In the genomic region with DNA sequence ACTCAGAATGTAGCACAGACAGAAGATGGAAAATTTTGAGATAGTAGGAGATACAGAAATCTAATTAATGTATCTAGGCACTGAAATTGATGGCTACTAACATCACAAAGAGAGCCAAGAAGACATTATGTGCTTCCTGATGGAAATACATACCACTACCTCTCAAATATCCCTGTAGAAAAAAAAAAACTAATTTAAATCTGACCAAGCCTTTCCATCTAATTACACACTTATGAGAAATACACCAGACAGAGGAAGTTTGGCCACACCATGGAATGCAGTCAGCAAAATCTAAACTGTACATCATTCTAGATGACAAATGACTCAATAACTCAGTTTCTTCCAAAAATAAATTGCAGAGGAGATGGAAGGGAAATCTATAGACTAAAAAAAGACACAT, we compare ENCODE assay signal across 28 cellular contexts. TPM values are rescaled to one million over a fixed set of nuclear protein-coding genes. Genes with fewer than 3 reads are reported as not detected.
DNase-seq lines count a peak whose midpoint lies in the region; ATAC-seq and FAIRE-seq lines count a peak whose summit lies in the region.
"Had no signal": no experiment of that assay in that cellular context is flagged by ENCODE, and none has a peak within 500 bp of the region (broad histone marks: within the 10 kb centered on the region; RNA-seq: fewer than 3 reads in every experiment).

No MANE protein-coding gene starts in this region.

- no peak for DNase-seq in activated T-cell treated with anti-CD3 and anti-CD28 coated beads, Interleukin-2, amount 50 U/mL, for 24 hours
- DNase-seq in activated T-cell treated with anti-CD3 and anti-CD28 coated beads for 4 hours (no peak), M059J (ENCODE audit: low read depth) (peak; percentile 60), iris pigment epithelial cell (ENCODE audit: low read depth) (peak; percentile 37), GM19239 (ENCODE audit: insufficient read length, low spot score) (no peak), NOMO-1 treated with DMSO at 0.1 percent for 48 hours (lab: John Stamatoyannopoulos, UW; ENCODE audit: unreplicated experiment) (no peak)
- no peak for DNase-seq in activated naive CD8-positive, alpha-beta T cell treated with anti-CD3 and anti-CD28 coated beads, Interleukin-2, amount 50 U/mL, for 24 hours
- DNase-seq: activated CD4-positive, alpha-beta T cell treated with anti-CD3 and anti-CD28 coated beads for 48 hours; activated naive CD4-positive, alpha-beta T cell; activated T-cell treated with anti-CD3 and anti-CD28 coated beads, Interleukin-2, amount 50 U/mL, for 4 hours; amygdala; CD8-positive, alpha-beta memory T cell; DMS 273 treated with DMSO at 0.1 percent for 48 hours; immature natural killer cell; left colon; mammary epithelial cell; MM.1S; NCI-H2029 treated with DMSO at 0.1 percent for 48 hours; NCI-H2227 treated with DMSO at 0.1 percent for 48 hours; NCI-H526; nephron progenitor cell; PC-9; Right ventricle myocardium superior; stimulated activated CD4-positive, alpha-beta T cell treated with anti-CD3 and anti-CD28 coated beads, Interleukin-15, amount 100 ng/mL, for 24 hours; stimulated activated CD4-positive, alpha-beta T cell treated with anti-CD3 and anti-CD28 coated beads, Interleukin-4, amount 100 ng/mL, for 4 hours had no signal

- H3K36me3 Mint-ChIP-seq in activated T-cell treated with anti-CD3 and anti-CD28 coated beads, Interleukin-2, amount 50 U/mL, for 24 hours (ENCODE audit: low read depth) = peaks cover 54% of the 10 kb centered on the region
- peaks cover 27% of the 10 kb centered on the region for H3K36me3 Mint-ChIP-seq in activated naive CD8-positive, alpha-beta T cell treated with anti-CD3 and anti-CD28 coated beads, Interleukin-2, amount 50 U/mL, for 24 hours (ENCODE audit: low read depth)

- ATAC-seq in activated naive CD8-positive, alpha-beta T cell treated with anti-CD3 and anti-CD28 coated beads, Interleukin-2, amount 50 U/mL, for 24 hours = no peak
- no peak for ATAC-seq in GM19328 (IDR thresholded peaks at IDR 0.05; ENCODE audit: unreplicated experiment)
- ATAC-seq: activated T-cell treated with anti-CD3 and anti-CD28 coated beads, Interleukin-2, amount 50 U/mL, for 4 hours; left colon had no signal

- FAIRE-seq in GM19239 (lab: Jason Lieb, UNC) = no peak
- FAIRE-seq: A204.1, GM12892 had no signal

- peaks cover 46% of the 10 kb centered on the region for H3K4me1 Mint-ChIP-seq in activated T-cell treated with anti-CD3 and anti-CD28 coated beads, Interleukin-2, amount 50 U/mL, for 24 hours (ENCODE audit: low read depth)
- H3K4me1 Mint-ChIP-seq in activated naive CD8-positive, alpha-beta T cell treated with anti-CD3 and anti-CD28 coated beads, Interleukin-2, amount 50 U/mL, for 24 hours = peaks cover 44% of the 10 kb centered on the region

- H3K27ac Mint-ChIP-seq in activated T-cell treated with anti-CD3 and anti-CD28 coated beads, Interleukin-2, amount 50 U/mL, for 24 hours = peak overlapping the region; percentile 29
- peak overlapping the region; percentile 17 for H3K27ac Mint-ChIP-seq in activated naive CD8-positive, alpha-beta T cell treated with anti-CD3 and anti-CD28 coated beads, Interleukin-2, amount 50 U/mL, for 24 hours
- H3K27ac Mint-ChIP-seq: nephron progenitor cell had no signal

- no peaks in the 10 kb centered on the region for H3K27me3 Mint-ChIP-seq in activated T-cell treated with anti-CD3 and anti-CD28 coated beads, Interleukin-2, amount 50 U/mL, for 24 hours
- H3K27me3 Mint-ChIP-seq in activated naive CD8-positive, alpha-beta T cell treated with anti-CD3 and anti-CD28 coated beads, Interleukin-2, amount 50 U/mL, for 24 hours = no peaks in the 10 kb centered on the region

- no peaks in the 10 kb centered on the region for H3K9me3 Mint-ChIP-seq in activated T-cell treated with anti-CD3 and anti-CD28 coated beads, Interleukin-2, amount 50 U/mL, for 24 hours
- H3K9me3 Mint-ChIP-seq in activated naive CD8-positive, alpha-beta T cell treated with anti-CD3 and anti-CD28 coated beads, Interleukin-2, amount 50 U/mL, for 24 hours = no peaks in the 10 kb centered on the region
- H3K9me3 Mint-ChIP-seq: activated T-cell treated with anti-CD3 and anti-CD28 coated beads, Interleukin-2, amount 50 U/mL, for 4 hours; CD8-positive, alpha-beta memory T cell; immature natural killer cell had no signal

- H3K4me3 Mint-ChIP-seq in activated T-cell treated with anti-CD3 and anti-CD28 coated beads, Interleukin-2, amount 50 U/mL, for 24 hours = no peak overlapping the region
- H3K4me3 Mint-ChIP-seq in activated naive CD8-positive, alpha-beta T cell treated with anti-CD3 and anti-CD28 coated beads, Interleukin-2, amount 50 U/mL, for 24 hours = no peak overlapping the region
- H3K4me3 Mint-ChIP-seq: activated T-cell treated with anti-CD3 and anti-CD28 coated beads, Interleukin-2, amount 50 U/mL, for 4 hours; immature natural killer cell; nephron progenitor cell had no signal

RNA-seq across cellular contexts. Expression of a gene that starts 18.9 kb away (rescaled TPM):
- 37.5 and 45.3 TPM in 2 replicates for total RNA-seq in M059J (2014; rRNA removed; shearing (Covaris generic))

RNA-seq across cellular contexts. Expression of a gene that starts 19.1 kb away (rescaled TPM):
- 2,277 and 2,867 TPM in 2 replicates for total RNA-seq in M059J (2014; rRNA removed; shearing (Covaris generic))

RNA-seq across cellular contexts. Expression of a gene that starts 24.2 kb away (rescaled TPM):
- total RNA-seq in M059J (2014; rRNA removed; shearing (Covaris generic)) = not detected in 2 replicates

RNA-seq across cellular contexts. Expression of a gene that starts 36.3 kb away (rescaled TPM):
- 151 and 184 TPM in 2 replicates for total RNA-seq in M059J (2014; rRNA removed; shearing (Covaris generic))

RNA-seq across cellular contexts. Expression of a gene that starts 36.6 kb away (rescaled TPM):
- 123 and 136 TPM in 2 replicates for total RNA-seq in M059J (2014; rRNA removed; shearing (Covaris generic))

Comparison
In these comparisons a context has a peak if more than half of its experiments do, and no peak if none do; other contexts are left out.
1. DNase-seq: peak in M059J (single experiment) and iris pigment epithelial cell (single experiment); none in activated T-cell treated with anti-CD3 and anti-CD28 coated beads, Interleukin-2, amount 50 U/mL, for 24 hours (single experiment), activated T-cell treated with anti-CD3 and anti-CD28 coated beads for 4 hours (single experiment), activated naive CD8-positive, alpha-beta T cell treated with anti-CD3 and anti-CD28 coated beads, Interleukin-2, amount 50 U/mL, for 24 hours (single experiment), GM19239 (single experiment) and NOMO-1 treated with DMSO at 0.1 percent for 48 hours (single experiment).